In the genomic region with DNA sequence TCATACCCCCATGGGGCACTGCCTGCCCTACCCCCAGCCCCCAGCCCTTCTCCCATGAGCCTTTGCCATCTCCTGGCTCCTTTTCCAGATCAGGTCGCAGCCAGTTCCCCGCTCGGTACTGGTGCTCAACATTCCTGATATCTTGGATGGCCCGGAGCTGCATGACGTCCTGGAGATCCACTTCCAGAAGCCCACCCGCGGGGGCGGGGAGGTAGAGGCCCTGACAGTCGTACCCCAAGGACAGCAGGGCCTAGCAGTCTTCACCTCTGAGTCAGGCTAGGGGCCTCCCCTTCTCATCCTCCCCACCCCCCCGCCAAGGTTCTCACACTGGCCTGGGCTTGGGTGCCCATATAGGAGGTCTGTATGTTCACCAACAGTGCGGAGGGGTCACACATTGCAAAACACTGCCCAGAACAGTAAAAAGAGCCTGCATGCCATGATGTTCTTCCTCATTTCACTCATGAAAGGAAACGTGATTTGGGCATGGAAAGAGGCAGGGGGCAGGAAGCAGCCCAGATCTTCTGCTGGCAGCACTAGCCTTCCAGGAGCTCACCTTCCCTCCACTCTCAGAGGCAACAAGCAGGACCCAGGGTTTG, we compare ENCODE assay signal across 21 cellular contexts. TPM values are rescaled to one million over a fixed set of nuclear protein-coding genes. Genes with fewer than 3 reads are reported as not detected.
A peak's percentile ranks its signal among the peaks of the same experiment; 100 is the strongest.
DNase-seq lines count a peak whose midpoint lies in the region; ATAC-seq, FAIRE-seq and TF ChIP-seq lines count a peak whose summit lies in the region.
"Had no signal": no experiment of that assay in that cellular context is flagged by ENCODE, and none has a peak within 500 bp of the region (broad histone marks: within the 10 kb centered on the region; RNA-seq: fewer than 3 reads in every experiment).

No MANE protein-coding gene starts in this region.

- TF ChIP-seq CTCF in breast epithelium (IDR thresholded peaks at IDR 0.05) (no peak), mammary epithelial cell (conservative IDR thresholded peaks at IDR 0.05 in 1 of 2, IDR thresholded peaks at IDR 0.05 in 1 of 2; ENCODE audit: extremely low read depth in 1 of 2, insufficient read depth in 1 of 2, low read depth in 1 of 2, low read length in 2 of 2) (no peak), endothelial cell of umbilical vein (IDR thresholded peaks at IDR 0.05; ENCODE audit: extremely low read depth in 1 of 2, insufficient read depth in 1 of 2, low read depth in 1 of 2, low read length in 2 of 2) (no peak), tibial artery (IDR thresholded peaks at IDR 0.05) (no peak)

- no peaks in the 10 kb centered on the region for H4K20me1 ChIP-seq in mammary epithelial cell (ENCODE audit: insufficient read depth, low read length)
- no peaks in the 10 kb centered on the region for H4K20me1 ChIP-seq in endothelial cell of umbilical vein (replicated peaks; ENCODE audit: control insufficient read depth, extremely low read depth, insufficient read depth, low read length)

- H4K8ac ChIP-seq in neuronal stem cell (ENCODE audit: low read depth, low read length), result no peak overlapping the region

- H3K79me1 ChIP-seq in neuronal stem cell (ENCODE audit: low read depth, low read length), result peaks cover 5% of the 10 kb centered on the region

- H3K14ac ChIP-seq in neuronal stem cell (ENCODE audit: low read length), result no peak overlapping the region

- H2BK15ac ChIP-seq in neuronal stem cell (ENCODE audit: low read length), result no peak overlapping the region

- DNase-seq in breast epithelium (ENCODE audit: low spot score in 2 of 2) (no peak), mammary epithelial cell (no peak), endothelial cell of umbilical vein (ENCODE audit: low read depth, low spot score) (no peak), neuronal stem cell (ENCODE audit: low spot score) (no peak), aorta (peak; percentile 38 to 75), tibial artery (no peak)
- no peak for DNase-seq in NK-92 treated with Interleukin-12 subunit alpha and Interleukin-12 subunit beta, amount 100 ng/mL, for 24 hours (lab: John Stamatoyannopoulos, UW)
- DNase-seq: activated naive CD4-positive, alpha-beta T cell; COR-L47; effector CD8-positive, alpha-beta T cell; foreskin keratinocyte; GDM1; NCI-H1417; NCI-H2227 treated with DMSO at 0.1 percent for 48 hours; SK-N-SH; stimulated activated CD4-positive, alpha-beta T cell treated with anti-CD3 and anti-CD28 coated beads, Interleukin-15, amount 100 ng/mL, for 24 hours; transverse colon had no signal

- BruUV-seq in mammary epithelial cell (replicated peaks; lab: Mats Ljungman, UMichigan) (no TSS peak), endothelial cell of umbilical vein (replicated peaks; lab: Mats Ljungman, UMichigan) (no TSS peak)

- no peak overlapping the region for H3K18ac ChIP-seq in neuronal stem cell (ENCODE audit: low read length)

- H2BK12ac ChIP-seq in neuronal stem cell (ENCODE audit: low read length), result no peak overlapping the region

- POLR2A ChIA-PET in endothelial cell of umbilical vein (lab: Charles Lee), result no interaction called here

- in situ Hi-C loops in mammary epithelial cell (cut with MboI; ENCODE audit: low sequenced_read_pairs in 2 of 2), result loop anchor here in 1 of 2 donors (25.0 kb wide), 1 partner anchor 298 kb away; no protein-coding TSS in a partner anchor

- H3K79me2 ChIP-seq in mammary epithelial cell (ENCODE audit: insufficient read depth, low read length) (peaks cover 6% of the 10 kb centered on the region), endothelial cell of umbilical vein (ENCODE audit: control insufficient read depth, insufficient read depth, low read length) (peaks cover 14% of the 10 kb centered on the region)
- H3K79me2 ChIP-seq: parathyroid adenoma had no signal

- no peak for FAIRE-seq in endothelial cell of umbilical vein (lab: Jason Lieb, UNC)
- FAIRE-seq: A204.1, GM19239 had no signal

- H3K4me1 ChIP-seq in breast epithelium, result no peaks in the 10 kb centered on the region
- H3K4me1 ChIP-seq in mammary epithelial cell (ENCODE audit: insufficient read depth, low read length), result peaks cover 7% of the 10 kb centered on the region
- H3K4me1 ChIP-seq in endothelial cell of umbilical vein (ENCODE audit: control insufficient read depth, extremely low read depth, insufficient read depth, low read length), result peaks cover 22% of the 10 kb centered on the region
- peaks cover 16 to 35% of the 10 kb centered on the region in 2 donors for H3K4me1 ChIP-seq in neuronal stem cell (ENCODE audit: control insufficient read depth in 2 of 2, insufficient read depth in 1 of 2, low read depth in 1 of 2, low read length in 2 of 2)
- no peaks in the 10 kb centered on the region for H3K4me1 ChIP-seq in aorta (ENCODE audit: control insufficient read depth in 1 of 2, insufficient read depth in 2 of 2, low read length in 2 of 2)
- peaks cover 0 to 7% (median under 1%) of the 10 kb centered on the region in 4 donors for H3K4me1 ChIP-seq in tibial artery
- H3K4me1 ChIP-seq: foreskin keratinocyte had no signal

- H3K27me3 ChIP-seq in breast epithelium (no peaks in the 10 kb centered on the region), mammary epithelial cell (ENCODE audit: insufficient read depth, low read length) (no peaks in the 10 kb centered on the region), endothelial cell of umbilical vein (ENCODE audit: control insufficient read depth in 2 of 2, insufficient read depth in 2 of 2, low read length in 2 of 2) (no peaks in the 10 kb centered on the region), neuronal stem cell (ENCODE audit: control insufficient read depth in 3 of 3, insufficient read depth in 3 of 3, low read depth in 1 of 3, low read length in 3 of 3) (no peaks in the 10 kb centered on the region), aorta (ENCODE audit: control insufficient read depth in 1 of 2, insufficient read depth in 2 of 2, low read length in 1 of 2) (no peaks in the 10 kb centered on the region), tibial artery (no peaks in the 10 kb centered on the region)
- H3K27me3 ChIP-seq: foreskin keratinocyte, transverse colon had no signal

- peaks cover 5% of the 10 kb centered on the region for H3K36me3 ChIP-seq in breast epithelium
- H3K36me3 ChIP-seq in mammary epithelial cell (ENCODE audit: insufficient read depth, low read length), result no peaks in the 10 kb centered on the region
- H3K36me3 ChIP-seq in endothelial cell of umbilical vein (ENCODE audit: control insufficient read depth in 2 of 2, extremely low read depth in 1 of 2, insufficient read depth in 2 of 2, low read length in 2 of 2), result peaks cover 3 to 34% of the 10 kb centered on the region in 2 experiments
- peaks cover 12 to 21% of the 10 kb centered on the region in 2 donors for H3K36me3 ChIP-seq in neuronal stem cell (replicated peaks in 1 of 2; ENCODE audit: control insufficient read depth in 2 of 2, insufficient read depth in 2 of 2, low read length in 2 of 2)
- H3K36me3 ChIP-seq in aorta (ENCODE audit: control insufficient read depth in 1 of 2, insufficient read depth in 2 of 2, low read length in 1 of 2), result peaks cover 0 to 3% of the 10 kb centered on the region in 2 donors
- H3K36me3 ChIP-seq in tibial artery, result peaks cover 9 to 65% (median 43%) of the 10 kb centered on the region in 3 donors
- H3K36me3 ChIP-seq: transverse colon had no signal

- H3K4me3 ChIP-seq in breast epithelium (no peak overlapping the region), mammary epithelial cell (replicated peaks in 1 of 3; ENCODE audit: insufficient read depth in 1 of 3, low read depth in 2 of 3, low read length in 3 of 3) (no peak overlapping the region), endothelial cell of umbilical vein (replicated peaks in 1 of 3; ENCODE audit: insufficient read depth in 1 of 3, low read depth in 1 of 3, low read length in 3 of 3) (no peak overlapping the region), neuronal stem cell (ENCODE audit: low read length in 2 of 2) (no peak overlapping the region), aorta (ENCODE audit: low read length in 2 of 2) (no peak overlapping the region), tibial artery (no peak overlapping the region)
- H3K4me3 ChIP-seq: transverse colon had no signal

- H3K9me3 ChIP-seq in breast epithelium, result no peaks in the 10 kb centered on the region
- H3K9me3 ChIP-seq in mammary epithelial cell (replicated peaks; ENCODE audit: insufficient read depth, low read length), result no peaks in the 10 kb centered on the region
- no peaks in the 10 kb centered on the region for H3K9me3 ChIP-seq in endothelial cell of umbilical vein (replicated peaks; ENCODE audit: control insufficient read depth, insufficient read depth, low read length)
- no peaks in the 10 kb centered on the region for H3K9me3 ChIP-seq in neuronal stem cell (replicated peaks in 1 of 2; ENCODE audit: control insufficient read depth in 2 of 2, insufficient read depth in 1 of 2, low read depth in 1 of 2, low read length in 2 of 2)
- H3K9me3 ChIP-seq in aorta (ENCODE audit: control insufficient read depth, low read length), result no peaks in the 10 kb centered on the region
- H3K9me3 ChIP-seq in tibial artery, result no peaks in the 10 kb centered on the region
- H3K9me3 ChIP-seq: SK-N-SH, transverse colon had no signal

- no peak overlapping the region for H4K91ac ChIP-seq in neuronal stem cell (ENCODE audit: low read depth, low read length, poor library complexity)

- intact Hi-C loops in breast epithelium (cut with DNase I; ENCODE audit: low total_unique reads), result loop anchor here (10.0 kb wide), 1 partner anchor 331 kb away; no protein-coding TSS in a partner anchor
- intact Hi-C loops in mammary epithelial cell (cut with micrococcal nuclease), result no loop called here
- intact Hi-C loops in endothelial cell of umbilical vein (cut with micrococcal nuclease), result no loop called here
- intact Hi-C loops in aorta (cut with DNase I), result no loop called here
- intact Hi-C loops in tibial artery (cut with DNase I; ENCODE audit: low total_unique reads), result no loop called here

- TF ChIP-seq POLR2A in breast epithelium (IDR thresholded peaks at IDR 0.05) (no peak), endothelial cell of umbilical vein (IDR thresholded peaks at IDR 0.05; ENCODE audit: low read depth, low read length) (peak; percentile 26)

- H2BK5ac ChIP-seq in neuronal stem cell (ENCODE audit: low read length), result no peak overlapping the region

- H2AK5ac ChIP-seq in neuronal stem cell (ENCODE audit: low read depth, low read length), result no peak overlapping the region

- WGBS in mammary epithelial cell (ENCODE audit: low coverage, missing lambda C conversion rate), result 79% methylated on average over 12 of the region's 12 CpGs
- no CpG with 5 or more reads among the region's 12 CpGs for WGBS in neuronal stem cell (ENCODE audit: extremely low coverage in 2 of 2, insufficient read length in 2 of 2, insufficient replicate concordance in 1 of 2), 2 donors
- 66 to 72% methylated on average over 12 of the region's 12 CpGs for WGBS in aorta, 2 donors

- H3K4ac ChIP-seq in neuronal stem cell (ENCODE audit: low read length), result no peak overlapping the region

- H3K23ac ChIP-seq in neuronal stem cell (ENCODE audit: low read depth, low read length, poor library complexity), result peak overlapping the region; percentile 34

- H2AFZ ChIP-seq in mammary epithelial cell (ENCODE audit: low read depth, low read length) (no peak overlapping the region), endothelial cell of umbilical vein (ENCODE audit: low read depth, low read length) (no peak overlapping the region), neuronal stem cell (ENCODE audit: low read length) (no peak overlapping the region)
- H2AFZ ChIP-seq: parathyroid adenoma had no signal

- H3K9ac ChIP-seq in mammary epithelial cell (ENCODE audit: insufficient read depth, low read length) (no peak overlapping the region), endothelial cell of umbilical vein (replicated peaks; ENCODE audit: extremely low read depth, insufficient read depth, low read length) (no peak overlapping the region), neuronal stem cell (ENCODE audit: low read depth, low read length, poor library complexity) (peak overlapping the region; percentile 34)
- H3K9ac ChIP-seq: parathyroid adenoma, SK-N-SH had no signal

- ATAC-seq in aorta (ENCODE audit: low FRiP score), result no peak
- no peak for ATAC-seq in GM18502 (IDR thresholded peaks at IDR 0.05; ENCODE audit: poor library complexity, unreplicated experiment)
- ATAC-seq: foreskin keratinocyte had no signal

- CTCF ChIA-PET in mammary epithelial cell (lab: Charles Lee; ENCODE audit: low non-redundant PET), result interaction anchor here (0.5 kb wide), 1 partner anchor 11 kb away, joined by 4 read pairs; no protein-coding TSS in a partner anchor
- CTCF ChIA-PET in endothelial cell of umbilical vein (lab: Charles Lee), result no interaction called here

- no peak overlapping the region for H2BK120ac ChIP-seq in neuronal stem cell (ENCODE audit: low read depth, low read length)

- H3K9me1 ChIP-seq in endothelial cell of umbilical vein (replicated peaks; ENCODE audit: control insufficient read depth, extremely low read depth, insufficient read depth, low read length), result no peaks in the 10 kb centered on the region

- H3K4me2 ChIP-seq in mammary epithelial cell (ENCODE audit: insufficient read depth, low read depth, low read length), result no peak overlapping the region
- no peak overlapping the region for H3K4me2 ChIP-seq in endothelial cell of umbilical vein (ENCODE audit: insufficient read depth, low read length)
- H3K4me2 ChIP-seq in neuronal stem cell (ENCODE audit: insufficient read depth, low read length, poor library complexity, severe bottlenecking), result no peak overlapping the region
- H3K4me2 ChIP-seq: SK-N-SH had no signal

- H3K27ac ChIP-seq in breast epithelium (peak overlapping the region; percentile 12 to 86), mammary epithelial cell (ENCODE audit: insufficient read depth, low read depth, low read length) (no peak overlapping the region), endothelial cell of umbilical vein (ENCODE audit: insufficient read depth, low read depth, low read length) (no peak overlapping the region), neuronal stem cell (replicated peaks; ENCODE audit: low read length) (no peak overlapping the region), aorta (ENCODE audit: low read depth in 1 of 2, low read length in 2 of 2) (no peak overlapping the region), tibial artery (peak overlapping the region in 1 of 2 donors; percentile 33)
- H3K27ac ChIP-seq: foreskin keratinocyte had no signal

- dilution Hi-C loops in mammary epithelial cell (cut with HindIII; ENCODE audit: low sequenced_read_pairs), result no loop called here
- dilution Hi-C loops in endothelial cell of umbilical vein (cut with MboI; ENCODE audit: extremely low pct_ligation_motif_present, low sequenced_read_pairs), result no loop called here

RNA-seq across cellular contexts. Expression of a gene that starts 7.5 kb away (rescaled TPM):
- total RNA-seq in breast epithelium (10 to 100 TPM; 16.2 to 42.3 (median 31.0) TPM), mammary epithelial cell (1 to 10 TPM; 6.7 to 7.3 TPM), endothelial cell of umbilical vein (9.4 and 11.1 TPM in 2 replicates), aorta (10 to 100 TPM; 24.8 to 35.3 TPM)
- polyA plus RNA-seq in mammary epithelial cell (8.3 TPM), endothelial cell of umbilical vein (22.5 and 23.5 TPM in 2 replicates), aorta (10 to 100 TPM; 34.2 to 45.2 TPM)
- polyA minus RNA-seq in mammary epithelial cell (12.2 TPM), endothelial cell of umbilical vein (11.0 and 11.7 TPM in 2 replicates)
- 17.1 and 17.9 TPM in 2 replicates for polyA plus RNA-seq in endothelial cell of umbilical vein (2011; cell fraction: cytosol; rRNA removed)
- 13.8 and 14.5 TPM in 2 replicates for polyA plus RNA-seq in endothelial cell of umbilical vein (2011; cell fraction: nucleus; rRNA removed)
- polyA plus RNA-seq in endothelial cell of umbilical vein (2012), result 8.8 and 9.0 TPM in 2 replicates
- polyA minus RNA-seq in endothelial cell of umbilical vein (2011; cell fraction: cytosol; rRNA and poly(A)+ RNA removed), result 11.2 TPM
- 4.4 and 5.2 TPM in 2 replicates for polyA minus RNA-seq in endothelial cell of umbilical vein (2011; cell fraction: nucleus; rRNA and poly(A)+ RNA removed)
- 0.26 TPM for polyA plus RNA-seq in neuronal stem cell (2013, experiment 1 of 2)
- polyA plus RNA-seq in neuronal stem cell (2013, experiment 2 of 2), result 0.29 TPM

RNA-seq across cellular contexts. Expression of a gene that starts 8.1 kb away (rescaled TPM):
- total RNA-seq in breast epithelium (100 to 1,000 TPM; 125 to 402 (median 173) TPM), mammary epithelial cell (100 to 1,000 TPM; 196 to 230 TPM), endothelial cell of umbilical vein (482 and 487 TPM in 2 replicates), aorta (100 to 1,000 TPM; 165 to 241 TPM)
- polyA plus RNA-seq in mammary epithelial cell (149 TPM), endothelial cell of umbilical vein (339 and 370 TPM in 2 replicates), aorta (10 to 100 TPM; 55.7 to 65.3 TPM)
- polyA minus RNA-seq in mammary epithelial cell (385 TPM), endothelial cell of umbilical vein (606 and 665 TPM in 2 replicates)
- 350 and 373 TPM in 2 replicates for polyA plus RNA-seq in endothelial cell of umbilical vein (2011; cell fraction: cytosol; rRNA removed)
- polyA plus RNA-seq in endothelial cell of umbilical vein (2011; cell fraction: nucleus; rRNA removed), result 171 and 172 TPM in 2 replicates
- polyA plus RNA-seq in endothelial cell of umbilical vein (2012), result 681 and 716 TPM in 2 replicates
- 77.7 TPM for polyA minus RNA-seq in endothelial cell of umbilical vein (2011; cell fraction: cytosol; rRNA and poly(A)+ RNA removed)
- polyA minus RNA-seq in endothelial cell of umbilical vein (2011; cell fraction: nucleus; rRNA and poly(A)+ RNA removed), result 61.4 and 67.8 TPM in 2 replicates
- 220 TPM for polyA plus RNA-seq in neuronal stem cell (2013, experiment 1 of 2)
- 211 TPM for polyA plus RNA-seq in neuronal stem cell (2013, experiment 2 of 2)

RNA-seq across cellular contexts. Expression of a gene that starts 10.9 kb away (rescaled TPM):
- 1 to 10 TPM in 2 of 3 donors, under 1 TPM in 1; 0.16 to 2.0 (median 1.3) TPM for total RNA-seq in breast epithelium
- total RNA-seq in mammary epithelial cell, result under 1 TPM; 0.17 to 0.85 TPM
- 0.20 TPM for polyA plus RNA-seq in mammary epithelial cell
- polyA minus RNA-seq in mammary epithelial cell, result not detected
- total RNA-seq in endothelial cell of umbilical vein, result 0.53 and 0.97 TPM in 2 replicates
- 0.60 and 0.81 TPM in 2 replicates for polyA plus RNA-seq in endothelial cell of umbilical vein
- 0.48 and 0.52 TPM in 2 replicates for polyA plus RNA-seq in endothelial cell of umbilical vein (2011; cell fraction: cytosol; rRNA removed)
- polyA plus RNA-seq in endothelial cell of umbilical vein (2011; cell fraction: nucleus; rRNA removed), result 0.22 and 0.31 TPM in 2 replicates
- polyA plus RNA-seq in endothelial cell of umbilical vein (2012), result 0.55 and 0.82 TPM in 2 replicates
- 0.19 and 0.39 TPM in 2 replicates for polyA minus RNA-seq in endothelial cell of umbilical vein
- polyA minus RNA-seq in endothelial cell of umbilical vein (2011; cell fraction: cytosol; rRNA and poly(A)+ RNA removed), result not detected
- not detected in 2 replicates for polyA minus RNA-seq in endothelial cell of umbilical vein (2011; cell fraction: nucleus; rRNA and poly(A)+ RNA removed)
- 48.5 TPM for polyA plus RNA-seq in neuronal stem cell (2013, experiment 1 of 2)
- 47.8 TPM for polyA plus RNA-seq in neuronal stem cell (2013, experiment 2 of 2)
- 1 to 10 TPM; 1.1 to 2.7 TPM for total RNA-seq in aorta
- polyA plus RNA-seq in aorta, result 1 to 10 TPM; 2.0 to 3.9 TPM

RNA-seq across cellular contexts. Expression of a gene that starts 15.9 kb away (rescaled TPM):
- total RNA-seq in breast epithelium (1,000 to 10,000 TPM; 1,150 to 3,519 (median 1,958) TPM), mammary epithelial cell (1,000 to 10,000 TPM in 1 of 2 donors, 100 to 1,000 TPM in 1; 634 to 1,021 TPM), endothelial cell of umbilical vein (1,014 and 1,102 TPM in 2 replicates), aorta (100 to 1,000 TPM; 723 to 755 TPM)
- polyA plus RNA-seq in mammary epithelial cell (3,340 TPM), endothelial cell of umbilical vein (2,467 and 2,620 TPM in 2 replicates), aorta (1,000 to 10,000 TPM; 3,011 to 6,939 TPM)
- polyA minus RNA-seq in mammary epithelial cell (1,201 TPM), endothelial cell of umbilical vein (1,135 and 1,329 TPM in 2 replicates)
- 4,890 and 5,080 TPM in 2 replicates for polyA plus RNA-seq in endothelial cell of umbilical vein (2011; cell fraction: cytosol; rRNA removed)
- polyA plus RNA-seq in endothelial cell of umbilical vein (2011; cell fraction: nucleus; rRNA removed), result 1,058 and 1,799 TPM in 2 replicates
- polyA plus RNA-seq in endothelial cell of umbilical vein (2012), result 2,952 and 3,928 TPM in 2 replicates
- 601 TPM for polyA minus RNA-seq in endothelial cell of umbilical vein (2011; cell fraction: cytosol; rRNA and poly(A)+ RNA removed)
- polyA minus RNA-seq in endothelial cell of umbilical vein (2011; cell fraction: nucleus; rRNA and poly(A)+ RNA removed), result 149 and 293 TPM in 2 replicates
- 5,619 TPM for polyA plus RNA-seq in neuronal stem cell (2013, experiment 1 of 2)
- 5,702 TPM for polyA plus RNA-seq in neuronal stem cell (2013, experiment 2 of 2)

RNA-seq across cellular contexts. Expression of a gene that starts 33.8 kb away (rescaled TPM):
- 10 to 100 TPM in 2 of 3 donors, 1 to 10 TPM in 1; 8.6 to 25.8 (median 22.3) TPM for total RNA-seq in breast epithelium
- total RNA-seq in mammary epithelial cell, result 10 to 100 TPM; 14.5 to 16.2 TPM
- 12.6 TPM for polyA plus RNA-seq in mammary epithelial cell
- 12.5 TPM for polyA minus RNA-seq in mammary epithelial cell
- total RNA-seq in endothelial cell of umbilical vein, result 11.7 and 12.0 TPM in 2 replicates
- polyA plus RNA-seq in endothelial cell of umbilical vein, result 7.3 and 9.2 TPM in 2 replicates
- polyA plus RNA-seq in endothelial cell of umbilical vein (2011; cell fraction: cytosol; rRNA removed), result 7.5 and 7.8 TPM in 2 replicates
- polyA plus RNA-seq in endothelial cell of umbilical vein (2011; cell fraction: nucleus; rRNA removed), result 9.2 and 9.5 TPM in 2 replicates
- polyA plus RNA-seq in endothelial cell of umbilical vein (2012), result 8.1 and 8.9 TPM in 2 replicates
- 11.6 and 13.4 TPM in 2 replicates for polyA minus RNA-seq in endothelial cell of umbilical vein
- 5.4 TPM for polyA minus RNA-seq in endothelial cell of umbilical vein (2011; cell fraction: cytosol; rRNA and poly(A)+ RNA removed)
- polyA minus RNA-seq in endothelial cell of umbilical vein (2011; cell fraction: nucleus; rRNA and poly(A)+ RNA removed), result 7.1 and 8.8 TPM in 2 replicates
- polyA plus RNA-seq in neuronal stem cell (2013, experiment 1 of 2), result 7.7 TPM
- polyA plus RNA-seq in neuronal stem cell (2013, experiment 2 of 2), result 7.3 TPM
- total RNA-seq in aorta, result 10 to 100 TPM; 10.6 to 16.0 TPM
- polyA plus RNA-seq in aorta, result 1 to 10 TPM; 2.4 to 7.3 TPM

Comparison
In these comparisons a context has a peak if more than half of its experiments do, and no peak if none do; other contexts are left out.
1. H3K27ac ChIP-seq: peak in breast epithelium (2 of 2); none in mammary epithelial cell (single experiment), endothelial cell of umbilical vein (single experiment), neuronal stem cell (single experiment) and aorta (0 of 2).
2. DNase-seq: peak in aorta (2 of 2); none in breast epithelium (0 of 2), mammary epithelial cell (single experiment), endothelial cell of umbilical vein (single experiment), neuronal stem cell (single experiment), NK-92 treated with Interleukin-12 subunit alpha and Interleukin-12 subunit beta, amount 100 ng/mL, for 24 hours (single experiment) and tibial artery (0 of 2).